In genomic region chr11:114348200-114349191, GRCh38 we compare ENCODE assay signal across 8 cellular contexts. TPM values are rescaled to one million over a fixed set of nuclear protein-coding genes. Genes with fewer than 3 reads are reported as not detected.
A peak's percentile ranks its signal among the peaks of the same experiment; 100 is the strongest.
DNase-seq lines count a peak whose midpoint lies in the region; ATAC-seq and TF ChIP-seq lines count a peak whose summit lies in the region.

No MANE protein-coding gene starts in this region.

- ATAC-seq in left colon (peak; percentile 79), HG02610 (IDR thresholded peaks at IDR 0.05; ENCODE audit: unreplicated experiment) (no peak)

- POLR2A ChIA-PET in RWPE1 (lab: Yijun Ruan, JAX; ENCODE audit: low non-redundant PET), result no interaction called here

- H3K4me1 ChIP-seq in suprapubic skin, result peaks cover 12% of the 10 kb centered on the region

- no peak for TF ChIP-seq EP300 in suprapubic skin (IDR thresholded peaks at IDR 0.05)

- no peaks in the 10 kb centered on the region for H3K9me3 ChIP-seq in suprapubic skin

- H3K4me1 Mint-ChIP-seq in chondrocyte (ENCODE audit: low read depth), result peaks cover 7% of the 10 kb centered on the region

- DNase-seq in COLO829 (ENCODE audit: low spot score) (peak; percentile 14), HT1080 (ENCODE audit: low read depth) (peak; percentile 64), RWPE1 (ENCODE audit: low spot score) (peak; percentile 8), chondrocyte (ENCODE audit: low spot score) (no peak), left colon (peak in 1 of 2 donors; percentile 29), suprapubic skin (ENCODE audit: low spot score in 2 of 2) (no peak), GDM1 (lab: John Stamatoyannopoulos, UW) (no peak)

- H3K27ac Mint-ChIP-seq in chondrocyte (ENCODE audit: unreplicated experiment), result no peak overlapping the region

- intact Hi-C loops in left colon (cut with DNase I, micrococcal nuclease), result loop anchor here in 1 of 2 donors (10.0 kb wide), 1 partner anchor 96 kb away; no protein-coding TSS in a partner anchor

- no peak overlapping the region for H3K4me3 ChIP-seq in suprapubic skin

- no peaks in the 10 kb centered on the region for H3K36me3 Mint-ChIP-seq in chondrocyte (ENCODE audit: low read depth)

- no peaks in the 10 kb centered on the region for H3K27me3 ChIP-seq in suprapubic skin

- H3K4me3 Mint-ChIP-seq in chondrocyte (ENCODE audit: unreplicated experiment), result no peak overlapping the region

- TF ChIP-seq POLR2A in suprapubic skin (IDR thresholded peaks at IDR 0.05), result no peak

- TF ChIP-seq CTCF in RWPE1 (conservative IDR thresholded peaks at IDR 0.05; ENCODE audit: low read depth), result peak; percentile 36
- TF ChIP-seq CTCF in chondrocyte (IDR thresholded peaks at IDR 0.05), result peak; percentile 83
- peak in 1 of 2 donors; percentile 39 for TF ChIP-seq CTCF in suprapubic skin (IDR thresholded peaks at IDR 0.05)

- H3K27ac ChIP-seq in RWPE1 (no peak overlapping the region), suprapubic skin (peak overlapping the region; percentile 38)

- CTCF ChIA-PET in RWPE1 (lab: Yijun Ruan, JAX), result interaction anchor here (0.5 to 0.6 kb wide), 2 partner anchors 62 to 87 kb away, joined by 3 to 4 read pairs; no protein-coding TSS in a partner anchor

- WGBS in suprapubic skin, result 47% methylated on average over 13 of the region's 13 CpGs

- no peaks in the 10 kb centered on the region for H3K27me3 Mint-ChIP-seq in chondrocyte (ENCODE audit: low read depth)

- no peaks in the 10 kb centered on the region for H3K9me3 Mint-ChIP-seq in chondrocyte (ENCODE audit: low read depth)

- H3K36me3 ChIP-seq in suprapubic skin, result no peaks in the 10 kb centered on the region

RNA-seq across cellular contexts. Expression of gene C11orf71, which starts 51.8 kb away (rescaled TPM):
- 4.8 and 6.0 TPM in 2 replicates for total RNA-seq in HT1080 (2014; rRNA removed; shearing (Covaris generic))
- 8.3 and 8.5 TPM in 2 replicates for polyA plus RNA-seq in HT1080 (2015; cell fraction: cytosol; rRNA removed)
- polyA plus RNA-seq in HT1080 (2015; cell fraction: nucleus; rRNA removed), result 7.3 and 9.3 TPM in 2 replicates
- total RNA-seq in chondrocyte (2.2 to 3.7 TPM (median 2.9 TPM) in 3 replicates), left colon (10 to 100 TPM in 1 of 2 donors, 1 to 10 TPM in 1; 9.2 to 12.5 TPM), suprapubic skin (10 to 100 TPM in 3 of 4 donors, 1 to 10 TPM in 1; 9.7 to 13.3 (median 11.8) TPM)

RNA-seq across cellular contexts. Expression of gene RBM7, which starts 52.0 kb away (rescaled TPM):
- 22.3 and 43.0 TPM in 2 replicates for total RNA-seq in HT1080 (2014; rRNA removed; shearing (Covaris generic))
- polyA plus RNA-seq in HT1080 (2015; cell fraction: cytosol; rRNA removed), result 34.4 and 43.5 TPM in 2 replicates
- 22.6 and 28.7 TPM in 2 replicates for polyA plus RNA-seq in HT1080 (2015; cell fraction: nucleus; rRNA removed)
- total RNA-seq in chondrocyte (27.4 to 37.6 TPM (median 37.1 TPM) in 3 replicates), left colon (10 to 100 TPM; 31.1 to 33.6 TPM), suprapubic skin (10 to 100 TPM; 10.2 to 18.4 (median 16.9) TPM)

RNA-seq across cellular contexts. Expression of gene NNMT, which starts 52.3 kb away (rescaled TPM):
- 158 and 162 TPM in 2 replicates for total RNA-seq in HT1080 (2014; rRNA removed; shearing (Covaris generic))
- polyA plus RNA-seq in HT1080 (2015; cell fraction: cytosol; rRNA removed), result 103 and 115 TPM in 2 replicates
- polyA plus RNA-seq in HT1080 (2015; cell fraction: nucleus; rRNA removed), result 85.2 and 92.3 TPM in 2 replicates
- total RNA-seq in chondrocyte (354 to 375 TPM (median 370 TPM) in 3 replicates), left colon (10 to 100 TPM; 27.2 to 42.2 TPM), suprapubic skin (100 to 1,000 TPM; 106 to 269 (median 210) TPM)

Comparison
In these comparisons a context has a peak if more than half of its experiments do, and no peak if none do; other contexts are left out.
1. DNase-seq: peak in COLO829 (single experiment), HT1080 (single experiment) and RWPE1 (single experiment); none in chondrocyte (single experiment), suprapubic skin (0 of 2) and GDM1 (single experiment).